14 cellular contexts compared by ENCODE assay signal in genomic region chr10:11933837-11934236, GRCh38.
"Had no signal": no experiment of that assay in that cellular context is flagged by ENCODE, and none has a peak within 500 bp of the region (broad histone marks: within the 10 kb centered on the region; RNA-seq: fewer than 3 reads in every experiment).

No MANE protein-coding gene starts in this region.

- H3K4me3 ChIP-seq: gastrocnemius medialis, left ventricle myocardium inferior, SJCRH30, upper lobe of right lung had no signal

- DNase-seq: activated CD4-positive, alpha-beta T cell treated with anti-CD3 and anti-CD28 coated beads for 48 hours; amniotic stem cell; brain microvascular endothelial cell; effector CD4-positive, alpha-beta T cell; gastrocnemius medialis; left ventricle myocardium inferior; right cardiac atrium; SJCRH30; small intestine; stimulated activated naive CD4-positive, alpha-beta T cell; T1000; upper lobe of right lung; WERI-Rb-1 had no signal

- H3K4me1 ChIP-seq: gastrocnemius medialis, left ventricle myocardium inferior, SJCRH30, upper lobe of right lung had no signal

- H3K9me3 ChIP-seq: gastrocnemius medialis, left ventricle myocardium inferior, neutrophil, SJCRH30, upper lobe of right lung had no signal

- H3K27me3 ChIP-seq: brain microvascular endothelial cell, gastrocnemius medialis, neutrophil, SJCRH30, upper lobe of right lung had no signal

- ATAC-seq: gastrocnemius medialis, upper lobe of right lung had no signal

- H3K27ac ChIP-seq: brain microvascular endothelial cell, gastrocnemius medialis, left ventricle myocardium inferior, neutrophil, SJCRH30, upper lobe of right lung, WERI-Rb-1 had no signal
